Comparison of ENCODE assay signal across 11 cellular contexts in the genomic region with DNA sequence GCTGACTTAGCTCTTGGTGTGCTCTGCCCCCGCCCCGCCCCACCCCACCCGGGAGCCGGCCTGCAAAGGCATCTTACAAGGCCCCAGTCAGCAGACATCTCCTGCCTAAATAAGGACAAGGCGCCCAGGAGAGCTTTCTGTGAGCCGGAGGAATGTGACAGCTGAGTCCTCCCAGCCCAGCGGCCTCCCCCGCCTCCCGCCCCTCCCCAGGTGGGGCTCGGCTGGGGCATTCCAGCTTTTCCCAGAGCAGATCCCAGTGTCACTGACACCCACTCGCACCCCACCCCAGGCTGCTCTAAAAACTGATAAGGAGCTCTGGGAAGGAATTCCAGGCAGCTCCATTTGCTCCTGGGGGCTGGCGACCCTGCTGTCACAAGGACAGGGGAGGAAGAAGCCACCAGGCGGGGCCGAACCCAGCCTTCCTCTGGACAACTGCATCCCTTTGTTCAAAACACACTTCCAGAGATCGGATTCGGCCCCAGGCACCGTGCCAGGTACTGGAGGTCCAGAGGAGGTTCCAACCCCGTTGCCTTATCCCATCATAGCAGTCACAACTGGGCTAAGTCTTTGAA. TPM values are rescaled to one million over a fixed set of nuclear protein-coding genes. Genes with fewer than 3 reads are reported as not detected.
DNase-seq lines count a peak whose midpoint lies in the region; ATAC-seq and TF ChIP-seq lines count a peak whose summit lies in the region.
"Had no signal": no experiment of that assay in that cellular context is flagged by ENCODE, and none has a peak within 500 bp of the region (broad histone marks: within the 10 kb centered on the region; RNA-seq: fewer than 3 reads in every experiment).

No MANE protein-coding gene starts in this region.

- H3K27ac Mint-ChIP-seq in GM23338, result peak overlapping the region; percentile 65; the same call in 1 of the 2 replicates
- peak overlapping the region; percentile 92 for H3K27ac Mint-ChIP-seq in chondrocyte (ENCODE audit: unreplicated experiment)
- H3K27ac Mint-ChIP-seq in T-helper 2 cell treated with Interferon-gamma antibody and Interleukin-4, amounts not matched to agents 5 μg/mL and 100 μg/mL, for 36 hours, result no peak overlapping the region
- H3K27ac Mint-ChIP-seq: immature natural killer cell had no signal

- no peaks in the 10 kb centered on the region for H4K20me1 ChIP-seq in GM23338 (replicated peaks; ENCODE audit: insufficient read depth)

- no peaks in the 10 kb centered on the region for H3F3A ChIP-seq in GM23338 (replicated peaks; ENCODE audit: low read depth)

- H3K27me3 Mint-ChIP-seq in GM23338 (ENCODE audit: insufficient read depth, low read depth, poor library complexity) (peaks cover 11% of the 10 kb centered on the region), chondrocyte (ENCODE audit: low read depth) (no peaks in the 10 kb centered on the region)
- H3K27me3 Mint-ChIP-seq in T-helper 2 cell treated with Interferon-gamma antibody and Interleukin-4, amounts not matched to agents 5 μg/mL and 100 μg/mL, for 36 hours (ENCODE audit: low read depth), result peaks cover 26% of the 10 kb centered on the region

- peak; percentile 87 for ATAC-seq in GM23338

- H3K4me3 ChIP-seq in GM23338 (no peak overlapping the region), retinal pigment epithelial cell (ENCODE audit: low read length) (no peak overlapping the region), spleen (no peak overlapping the region)

- TF ChIP-seq CTCF in GM23338 (conservative IDR thresholded peaks at IDR 0.05; ENCODE audit: low read depth in 2 of 2), result no peak
- peak; percentile 26 for TF ChIP-seq CTCF in chondrocyte (IDR thresholded peaks at IDR 0.05)
- TF ChIP-seq CTCF in retinal pigment epithelial cell (conservative IDR thresholded peaks at IDR 0.05; ENCODE audit: low read depth, low read length), result no peak
- TF ChIP-seq CTCF in spleen (IDR thresholded peaks at IDR 0.05 in 8 of 11, conservative IDR thresholded peaks at IDR 0.05 in 3 of 11), result no peak

- no peaks in the 10 kb centered on the region for H3K9me2 ChIP-seq in GM23338 (ENCODE audit: insufficient read depth)

- intact Hi-C loops in spleen (cut with DNase I; ENCODE audit: low total_unique reads), result no loop called here

- 35 to 53% (median 49%) methylated on average over 13 to 18 of the region's 18 CpGs for WGBS in spleen, 5 donors

- no peaks in the 10 kb centered on the region for H3K36me3 Mint-ChIP-seq in GM23338 (ENCODE audit: low read depth)
- H3K36me3 Mint-ChIP-seq in chondrocyte (ENCODE audit: low read depth), result no peaks in the 10 kb centered on the region
- H3K36me3 Mint-ChIP-seq in T-helper 2 cell treated with Interferon-gamma antibody and Interleukin-4, amounts not matched to agents 5 μg/mL and 100 μg/mL, for 36 hours (ENCODE audit: low read depth), result no peaks in the 10 kb centered on the region
- H3K36me3 Mint-ChIP-seq: immature natural killer cell had no signal

- H3K27ac ChIP-seq in GM23338 (ENCODE audit: low read depth), result no peak overlapping the region
- no peak overlapping the region for H3K27ac ChIP-seq in spleen

- peaks cover 4% of the 10 kb centered on the region; the same call in 1 of the 2 replicates for H3K4me1 ChIP-seq in GM23338 (ENCODE audit: insufficient read depth)
- H3K4me1 ChIP-seq in spleen, result peaks cover 0 to 3% (median 0%) of the 10 kb centered on the region in 6 donors

- H3K9me3 Mint-ChIP-seq in GM23338 (no peaks in the 10 kb centered on the region), chondrocyte (ENCODE audit: low read depth) (no peaks in the 10 kb centered on the region)
- H3K9me3 Mint-ChIP-seq in T-helper 2 cell treated with Interferon-gamma antibody and Interleukin-4, amounts not matched to agents 5 μg/mL and 100 μg/mL, for 36 hours, result no peaks in the 10 kb centered on the region
- H3K9me3 Mint-ChIP-seq: immature natural killer cell had no signal

- H3K27me3 ChIP-seq in GM23338 (ENCODE audit: insufficient read depth) (no peaks in the 10 kb centered on the region), spleen (replicated peaks in 1 of 7) (peaks cover 0 to 42% (median 0%) of the 10 kb centered on the region in 7 donors)

- H3K4me3 Mint-ChIP-seq in GM23338, result no peak overlapping the region
- H3K4me3 Mint-ChIP-seq in chondrocyte (ENCODE audit: unreplicated experiment), result peak overlapping the region; percentile 33
- H3K4me3 Mint-ChIP-seq in T-helper 2 cell treated with Interferon-gamma antibody and Interleukin-4, amounts not matched to agents 5 μg/mL and 100 μg/mL, for 36 hours, result no peak overlapping the region
- H3K4me3 Mint-ChIP-seq: immature natural killer cell had no signal

- no peaks in the 10 kb centered on the region for H3K9me3 ChIP-seq in spleen

- H3K36me3 ChIP-seq in GM23338 (ENCODE audit: insufficient read depth) (no peaks in the 10 kb centered on the region), spleen (no peaks in the 10 kb centered on the region)

- no peaks in the 10 kb centered on the region for H3K79me2 ChIP-seq in GM23338 (replicated peaks; ENCODE audit: insufficient read depth)

- no peak overlapping the region for H2AFZ ChIP-seq in GM23338

- H3K4me2 ChIP-seq in GM23338, result no peak overlapping the region

- peaks cover 7% of the 10 kb centered on the region for H3K4me1 Mint-ChIP-seq in GM23338
- peaks cover 77% of the 10 kb centered on the region for H3K4me1 Mint-ChIP-seq in chondrocyte (ENCODE audit: low read depth)
- H3K4me1 Mint-ChIP-seq in T-helper 2 cell treated with Interferon-gamma antibody and Interleukin-4, amounts not matched to agents 5 μg/mL and 100 μg/mL, for 36 hours (ENCODE audit: low read depth), result no peaks in the 10 kb centered on the region
- H3K4me1 Mint-ChIP-seq: immature natural killer cell had no signal

- peak; percentile 60 for DNase-seq in GM23338 (ENCODE audit: low spot score)
- no peak for DNase-seq in chondrocyte (ENCODE audit: low spot score)
- DNase-seq in iris pigment epithelial cell (ENCODE audit: low read depth), result peak; percentile 20
- DNase-seq in retinal pigment epithelial cell (ENCODE audit: low read depth), result peak; percentile 50
- no peak for DNase-seq in pons (ENCODE audit: low spot score)
- DNase-seq in nucleus accumbens (lab: John Stamatoyannopoulos, UW), result no peak
- DNase-seq in T-helper 2 cell treated with Interferon-gamma antibody and Interleukin-4, amounts not matched to agents 5 μg/mL and 100 μg/mL, for 36 hours (ENCODE audit: low spot score), result no peak
- no peak for DNase-seq in spleen
- DNase-seq: immature natural killer cell, NCI-H2029 treated with DMSO at 0.1 percent for 48 hours, T-helper 1 cell had no signal

- no peak for TF ChIP-seq POLR2A in spleen (IDR thresholded peaks at IDR 0.05)

TF ChIP-seq in GM23338, 12 proteins besides CTCF, POLR2A, EP300 and RAD21:
- no peak for TF ChIP-seq EZH2 (IDR thresholded peaks at IDR 0.05; ENCODE audit: low read depth, unreplicated experiment)
TF ChIP-seq in GM23338: peak in this region for 0.

RNA-seq across cellular contexts. Expression of gene JPH2, which starts 49.7 kb away (rescaled TPM):
- 0.78 and 1.1 TPM in 2 replicates for total RNA-seq in GM23338 (2014; rRNA removed; shearing (Covaris generic))
- 0.16 and 0.43 TPM in 2 replicates for polyA plus RNA-seq in GM23338 (2016; fragmentation: Nextera tagmentation; extraction: Ambion mirVana)
- 46.6 to 75.9 TPM (median 71.2 TPM) in 3 replicates for total RNA-seq in chondrocyte
- total RNA-seq in spleen, result 1 to 10 TPM; 1.0 to 4.4 (median 1.3) TPM
- polyA plus RNA-seq in spleen, result 1 to 10 TPM in 1 of 3 donors, under 1 TPM in 2; 0.50 to 2.7 (median 0.76) TPM
- polyA plus RNA-seq: immature natural killer cell had no signal

Comparison
In these comparisons a context has a peak if more than half of its experiments do, and no peak if none do; other contexts are left out.
1. DNase-seq: peak in GM23338 (single experiment), iris pigment epithelial cell (single experiment) and retinal pigment epithelial cell (single experiment); none in chondrocyte (single experiment), pons (single experiment), nucleus accumbens (0 of 56), T-helper 2 cell treated with Interferon-gamma antibody and Interleukin-4, amounts not matched to agents 5 μg/mL and 100 μg/mL, for 36 hours (single experiment) and spleen (single experiment).